In genomic region chr3:14471690-14472089, GRCh38 we compare ENCODE assay signal across 24 cellular contexts.
DNase-seq lines count a peak whose midpoint lies in the region; ATAC-seq, FAIRE-seq and TF ChIP-seq lines count a peak whose summit lies in the region.
"Had no signal": no experiment of that assay in that cellular context is flagged by ENCODE, and none has a peak within 500 bp of the region (broad histone marks: within the 10 kb centered on the region; RNA-seq: fewer than 3 reads in every experiment).

No MANE protein-coding gene starts in this region.

- POLR2A ChIA-PET in IMR-90 (lab: Charles Lee; ENCODE audit: unreplicated experiment) = no interaction called here

- H3K27me3 ChIP-seq in ACC112 (ENCODE audit: insufficient read depth, low read length) (no peaks in the 10 kb centered on the region), IMR-90 (ENCODE audit: control insufficient read depth, insufficient read depth, low read length) (no peaks in the 10 kb centered on the region), gastrocnemius medialis (no peaks in the 10 kb centered on the region)
- H3K27me3 ChIP-seq: breast epithelium, neutrophil, right lobe of liver, SJCRH30, upper lobe of left lung had no signal

- peaks cover 25% of the 10 kb centered on the region for H3K4me1 ChIP-seq in ACC112 (ENCODE audit: control insufficient read depth, insufficient read depth, low read length, unreplicated experiment)
- H3K4me1 ChIP-seq in IMR-90 (ENCODE audit: control insufficient read depth, insufficient read depth, low read length) = peaks cover 15% of the 10 kb centered on the region
- peaks cover 10 to 20% of the 10 kb centered on the region in 2 donors for H3K4me1 ChIP-seq in gastrocnemius medialis
- H3K4me1 ChIP-seq: breast epithelium, right lobe of liver had no signal

- H3K27ac ChIP-seq in ACC112 (ENCODE audit: low read depth, low read length) = peak overlapping the region; percentile 95
- 0 out of 2 replicates have a peak overlapping the region, but pooled peaks have one; percentile 3 for H3K27ac ChIP-seq in IMR-90 (ENCODE audit: insufficient read depth, low read length)
- no peak overlapping the region for H3K27ac ChIP-seq in gastrocnemius medialis
- H3K27ac ChIP-seq: breast epithelium, neutrophil, right lobe of liver had no signal

- H3K36me3 ChIP-seq in ACC112 (ENCODE audit: insufficient read depth, low read length) (peaks cover 4% of the 10 kb centered on the region; the same call in 1 of the 2 replicates), IMR-90 (ENCODE audit: control insufficient read depth, insufficient read depth, low read length) (peaks cover 59% of the 10 kb centered on the region), gastrocnemius medialis (peaks cover 0 to 79% of the 10 kb centered on the region in 2 donors)
- H3K36me3 ChIP-seq: right lobe of liver, SJCRH30 had no signal

- TF ChIP-seq POLR2A in IMR-90 (IDR thresholded peaks at IDR 0.05; ENCODE audit: low read depth, low read length) (no peak), gastrocnemius medialis (IDR thresholded peaks at IDR 0.05) (no peak)

- dilution Hi-C loops in IMR-90 (cut with HindIII; ENCODE audit: low sequenced_read_pairs, unreplicated experiment) = no loop called here

- H3K4me3 ChIP-seq in ACC112 (ENCODE audit: low read depth, low read length) = no peak overlapping the region
- H3K4me3 ChIP-seq in IMR-90 (ENCODE audit: insufficient read depth, low read depth, low read length) = no peak overlapping the region
- no peak overlapping the region for H3K4me3 ChIP-seq in gastrocnemius medialis
- H3K4me3 ChIP-seq: A549, breast epithelium, right lobe of liver, SJCRH30, upper lobe of left lung had no signal

- intact Hi-C loops in IMR-90 (cut with micrococcal nuclease) = no loop called here
- intact Hi-C loops in sciatic nerve (cut with DNase I) = no loop called here
- intact Hi-C loops in gastrocnemius medialis (cut with DNase I; ENCODE audit: low total_unique reads) = no loop called here

- no peak for TF ChIP-seq RAD21 in IMR-90 (IDR thresholded peaks at IDR 0.05; ENCODE audit: low read length)

- H2AK9ac ChIP-seq in IMR-90 (replicated peaks; ENCODE audit: low read depth, low read length, poor library complexity) = peak overlapping the region; percentile 83

- peak overlapping the region; percentile 51; the same call in 1 of the 2 replicates for H4K91ac ChIP-seq in IMR-90 (ENCODE audit: insufficient read depth, low read depth, low read length)

- 100% methylated on average over 4 of the region's 10 CpGs; no CpG with 5 or more reads in 1 of the 2 experiments for WGBS in IMR-90 (ENCODE audit: extremely low coverage in 2 of 2, insufficient read length in 1 of 2), 2 experiments

- no peak overlapping the region for H2AFZ ChIP-seq in ACC112 (ENCODE audit: low read length, unreplicated experiment)
- peak overlapping the region; percentile 43 for H2AFZ ChIP-seq in IMR-90 (replicated peaks; ENCODE audit: low read length, poor library complexity)

- H2BK20ac ChIP-seq in IMR-90 (ENCODE audit: low read depth, low read length) = no peak overlapping the region

- BruUV-seq in IMR-90 (replicated peaks; lab: Mats Ljungman, UMichigan) = no TSS peak

- H3K18ac ChIP-seq in IMR-90 (ENCODE audit: low read depth, low read length) = no peak overlapping the region

- peaks cover 25% of the 10 kb centered on the region for H3K9me1 ChIP-seq in IMR-90 (ENCODE audit: insufficient read depth, low read length)

- peak overlapping the region; percentile 33; the same call in 1 of the 2 replicates for H2AK5ac ChIP-seq in IMR-90 (ENCODE audit: low read depth, low read length)

- H3K14ac ChIP-seq in IMR-90 (replicated peaks; ENCODE audit: low read depth, low read length) = peak overlapping the region; percentile 56

- TF ChIP-seq CTCF in IMR-90 (conservative IDR thresholded peaks at IDR 0.05; ENCODE audit: low read depth, low read length) (no peak), GM13976 (IDR thresholded peaks at IDR 0.05; ENCODE audit: borderline replicate concordance, control extremely low read depth, extremely low read depth, insufficient read depth, missing control alignments) (no peak), gastrocnemius medialis (IDR thresholded peaks at IDR 0.05 in 4 of 5, conservative IDR thresholded peaks at IDR 0.05 in 1 of 5) (no peak)

- CTCF ChIA-PET in IMR-90 (lab: Yijun Ruan, JAX) = no interaction called here

- no peak overlapping the region for H3K9ac ChIP-seq in IMR-90 (ENCODE audit: low read depth, low read length)

- H3K56ac ChIP-seq in IMR-90 (ENCODE audit: extremely low read depth, insufficient read depth, low read length) = no peak overlapping the region

- in situ Hi-C loops in IMR-90 (cut with MboI; ENCODE audit: low sequenced_read_pairs) (no loop called here), GM13976 (cut with MboI; ENCODE audit: low sequenced_read_pairs, unreplicated experiment) (no loop called here), gastrocnemius medialis (cut with MboI; ENCODE audit: low sequenced_read_pairs in 4 of 4) (loop anchor here in 2 of 4 donors (10.0 to 25.0 kb wide), 2 partner anchors 267 to 584 kb away; partner anchors contain the start of gene WNT7A (in 2 of the 2))

- H3K79me2 ChIP-seq in ACC112 (ENCODE audit: control insufficient read depth, insufficient read depth, low read length, unreplicated experiment) = no peaks in the 10 kb centered on the region

- H4K8ac ChIP-seq in IMR-90 (ENCODE audit: low read depth in 2 of 2, low read length in 2 of 2) = peak overlapping the region in 1 of 2 experiments; percentile 57; a peak in 2 of 4 replicates

- H3K23ac ChIP-seq in IMR-90 (ENCODE audit: low read depth, low read length) = no peak overlapping the region; the same call in 1 of the 2 replicates

- peak overlapping the region; percentile 95 for H2BK5ac ChIP-seq in IMR-90 (ENCODE audit: low read depth, low read length, poor library complexity, severe bottlenecking)

- peak overlapping the region; percentile 44 for H2BK120ac ChIP-seq in IMR-90 (ENCODE audit: low read depth, low read length)

- no peak overlapping the region; the same call in 2 of the 3 replicates for H2BK15ac ChIP-seq in IMR-90 (ENCODE audit: low read depth, low read length)

- FAIRE-seq in endometrium (lab: Jason Lieb, UNC) = peak; percentile 79
- FAIRE-seq: A549 had no signal

- ATAC-seq in IMR-90 (ENCODE audit: low read depth) (no peak), sciatic nerve (peak; percentile 5), gastrocnemius medialis (no peak)
- ATAC-seq: A549, right lobe of liver had no signal

- no peak overlapping the region for H3K4me2 ChIP-seq in IMR-90 (ENCODE audit: low read depth, low read length)

- H3K79me1 ChIP-seq in IMR-90 (ENCODE audit: low read depth in 1 of 2, low read length in 2 of 2) = peaks cover 0 to 15% of the 10 kb centered on the region in 2 experiments; a peak in 1 of 4 replicates

- DNase-seq in IMR-90 = no peak
- no peak for DNase-seq in sciatic nerve (ENCODE audit: low spot score)
- no peak for DNase-seq in NCI-H1417 treated with DMSO at 0.1 percent for 48 hours (lab: John Stamatoyannopoulos, UW)
- DNase-seq in GM13976 (ENCODE audit: low spot score) = no peak
- DNase-seq in gastrocnemius medialis = no peak
- DNase-seq in NK-92 (lab: John Stamatoyannopoulos, UW; ENCODE audit: unreplicated experiment) = no peak
- DNase-seq: amygdala; CD8-positive, alpha-beta memory T cell; DMS53; Kasumi-1; mesendoderm; naive B cell; NCI-H1694; NCI-H446; NCI-H82; right lobe of liver; stimulated activated CD4-positive, alpha-beta T cell treated with anti-CD3 and anti-CD28 coated beads, Interleukin-4, amount 100 ng/mL, for 4 hours; upper lobe of left lung had no signal

- no peaks in the 10 kb centered on the region for H4K20me1 ChIP-seq in IMR-90 (ENCODE audit: insufficient read depth, low read length)

- H3K9me3 ChIP-seq in IMR-90 (ENCODE audit: control insufficient read depth, insufficient read depth, low read length) (no peaks in the 10 kb centered on the region), gastrocnemius medialis (no peaks in the 10 kb centered on the region)
- H3K9me3 ChIP-seq: A549, breast epithelium, right lobe of liver, SJCRH30, upper lobe of left lung had no signal

- no peak overlapping the region for H4K5ac ChIP-seq in IMR-90 (ENCODE audit: low read depth, low read length)

- peak overlapping the region; percentile 78 for H3K4ac ChIP-seq in IMR-90 (ENCODE audit: low read depth, low read length)

TF ChIP-seq in IMR-90, 13 proteins besides CTCF, POLR2A, EP300 and RAD21:
- TF ChIP-seq CHD1 (IDR thresholded peaks at IDR 0.05; ENCODE audit: low read depth, low read length) = no peak
- no peak for TF ChIP-seq RFX5 (IDR thresholded peaks at IDR 0.05; ENCODE audit: low read depth, low read length)
- TF ChIP-seq RCOR1 (IDR thresholded peaks at IDR 0.05; ENCODE audit: insufficient replicate concordance, low read length) = no peak
- no peak for TF ChIP-seq MXI1 (IDR thresholded peaks at IDR 0.05; ENCODE audit: borderline replicate concordance, low read depth, low read length)
- TF ChIP-seq MAZ (IDR thresholded peaks at IDR 0.05; ENCODE audit: borderline replicate concordance, low read depth, low read length) = no peak
- no peak for TF ChIP-seq NFE2L2 (IDR thresholded peaks at IDR 0.05; ENCODE audit: low read depth, low read length)
- TF ChIP-seq MAFK (IDR thresholded peaks at IDR 0.05; ENCODE audit: low read depth, low read length) = no peak
- no peak for TF ChIP-seq BHLHE40 (IDR thresholded peaks at IDR 0.05; ENCODE audit: low read depth, low read length)
- TF ChIP-seq USF2 (IDR thresholded peaks at IDR 0.05; ENCODE audit: low read depth, low read length) = no peak
- TF ChIP-seq SMC3 (IDR thresholded peaks at IDR 0.05; ENCODE audit: low read depth, low read length) = no peak
- TF ChIP-seq FOS (IDR thresholded peaks at IDR 0.05; ENCODE audit: low read depth, low read length) = no peak
- no peak for TF ChIP-seq CEBPB (IDR thresholded peaks at IDR 0.05; ENCODE audit: low read depth, low read length)
- TF ChIP-seq, protein P1, sequence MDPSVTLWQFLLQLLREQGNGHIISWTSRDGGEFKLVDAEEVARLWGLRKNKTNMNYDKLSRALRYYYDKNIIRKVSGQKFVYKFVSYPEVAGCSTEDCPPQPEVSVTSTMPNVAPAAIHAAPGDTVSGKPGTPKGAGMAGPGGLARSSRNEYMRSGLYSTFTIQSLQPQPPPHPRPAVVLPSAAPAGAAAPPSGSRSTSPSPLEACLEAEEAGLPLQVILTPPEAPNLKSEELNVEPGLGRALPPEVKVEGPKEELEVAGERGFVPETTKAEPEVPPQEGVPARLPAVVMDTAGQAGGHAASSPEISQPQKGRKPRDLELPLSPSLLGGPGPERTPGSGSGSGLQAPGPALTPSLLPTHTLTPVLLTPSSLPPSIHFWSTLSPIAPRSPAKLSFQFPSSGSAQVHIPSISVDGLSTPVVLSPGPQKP (IDR thresholded peaks at IDR 0.05; ENCODE audit: borderline replicate concordance, low read depth, low read length) = no peak
TF ChIP-seq in IMR-90: peak in this region for 0.

Comparison
In these comparisons a context has a peak if more than half of its experiments do, and no peak if none do; other contexts are left out.
1. H3K27ac ChIP-seq: peak in ACC112 (single experiment) and IMR-90 (single experiment); none in gastrocnemius medialis (0 of 4).